In genomic region chr3:47717448-47717847, GRCh38 we compare ENCODE assay signal across 8 cellular contexts.
DNase-seq lines count a peak whose midpoint lies in the region; ATAC-seq, FAIRE-seq and TF ChIP-seq lines count a peak whose summit lies in the region.
"Not testable (repeated sequence)": the region's sequence is repeated elsewhere in the genome, so short reads cannot be mapped to it uniquely, and the experiment has no call there.

No MANE protein-coding gene starts in this region.

- peaks cover 14% of the 10 kb centered on the region for H3K4me1 Mint-ChIP-seq in activated naive CD8-positive, alpha-beta T cell treated with anti-CD3 and anti-CD28 coated beads, Interleukin-2, amount 50 U/mL, for 24 hours
- H3K4me1 Mint-ChIP-seq in endodermal cell; neural progenitor cell; stimulated activated naive B cell treated with anti-CD40 and anti-IgM and Interleukin-4, amounts not matched to agents 10 μg/mL and 1 μg/mL and 100 μg/mL, for 72 hours: not testable (repeated sequence)

- not testable (repeated sequence) for TF ChIP-seq POLR2A in A549 (IDR thresholded peaks at IDR 0.05; ENCODE audit: low read length)

- peak overlapping the region; percentile 50 for H3K27ac Mint-ChIP-seq in activated naive CD8-positive, alpha-beta T cell treated with anti-CD3 and anti-CD28 coated beads, Interleukin-2, amount 50 U/mL, for 24 hours
- peak overlapping the region; percentile 35 for H3K27ac Mint-ChIP-seq in endodermal cell
- H3K27ac Mint-ChIP-seq in neural progenitor cell: not testable (repeated sequence)
- peak overlapping the region; percentile 71 for H3K27ac Mint-ChIP-seq in stimulated activated naive B cell treated with anti-CD40 and anti-IgM and Interleukin-4, amounts not matched to agents 10 μg/mL and 1 μg/mL and 100 μg/mL, for 72 hours

- H3K36me3 Mint-ChIP-seq in activated naive CD8-positive, alpha-beta T cell treated with anti-CD3 and anti-CD28 coated beads, Interleukin-2, amount 50 U/mL, for 24 hours (ENCODE audit: low read depth): peaks cover 37% of the 10 kb centered on the region
- H3K36me3 Mint-ChIP-seq in endodermal cell (ENCODE audit: low read depth): peaks cover 70% of the 10 kb centered on the region
- peaks cover 31% of the 10 kb centered on the region for H3K36me3 Mint-ChIP-seq in neural progenitor cell
- peaks cover 9 to 33% of the 10 kb centered on the region in 2 donors for H3K36me3 Mint-ChIP-seq in stimulated activated naive B cell treated with anti-CD40 and anti-IgM and Interleukin-4, amounts not matched to agents 10 μg/mL and 1 μg/mL and 100 μg/mL, for 72 hours

- peaks cover 11% of the 10 kb centered on the region; the same call in 2 of the 3 replicates for H3K4me1 ChIP-seq in A549
- not testable (repeated sequence) for H3K4me1 ChIP-seq in HEK293 (ENCODE audit: control insufficient read depth, insufficient read depth, low read length); endodermal cell (ENCODE audit: control insufficient read depth, insufficient read depth, low read length); neural progenitor cell
- H3K4me1 ChIP-seq in left ventricle myocardium inferior: peaks cover 31% of the 10 kb centered on the region

- peaks cover 23% of the 10 kb centered on the region for H4K20me1 ChIP-seq in neural progenitor cell (ENCODE audit: low read depth)

- intact Hi-C loops in left ventricle myocardium inferior (cut with micrococcal nuclease): not testable (repeated sequence)

- H3F3A ChIP-seq in neural progenitor cell (ENCODE audit: low read depth): peaks cover 16% of the 10 kb centered on the region

- H3K9me3 Mint-ChIP-seq in activated naive CD8-positive, alpha-beta T cell treated with anti-CD3 and anti-CD28 coated beads, Interleukin-2, amount 50 U/mL, for 24 hours; endodermal cell; neural progenitor cell; stimulated activated naive B cell treated with anti-CD40 and anti-IgM and Interleukin-4, amounts not matched to agents 10 μg/mL and 1 μg/mL and 100 μg/mL, for 72 hours: not testable (repeated sequence)

- not testable (repeated sequence) for TF ChIP-seq CTCF in A549 (IDR thresholded peaks at IDR 0.05); HEK293 (tag by site-specific recombination; IDR thresholded peaks at IDR 0.05); RWPE1 (conservative IDR thresholded peaks at IDR 0.05; ENCODE audit: low read depth); endodermal cell (conservative IDR thresholded peaks at IDR 0.05); left ventricle myocardium inferior (IDR thresholded peaks at IDR 0.05; ENCODE audit: borderline replicate concordance); neural progenitor cell (IDR thresholded peaks at IDR 0.05)

- H3K36me3 ChIP-seq in HEK293 (ENCODE audit: control insufficient read depth in 2 of 2, insufficient read depth in 1 of 2, low read length in 2 of 2) (peaks cover 14 to 67% of the 10 kb centered on the region in 2 experiments; a peak in 2 of 3 replicates), endodermal cell (ENCODE audit: control insufficient read depth, insufficient read depth, low read length) (peaks cover 90% of the 10 kb centered on the region), left ventricle myocardium inferior (peaks cover 47% of the 10 kb centered on the region), neural progenitor cell (peaks cover 17% of the 10 kb centered on the region)

- not testable (repeated sequence) for DNase-seq in A549 (ENCODE audit: low read depth in 1 of 2, low spot score in 1 of 2); RWPE1 (ENCODE audit: low spot score); activated naive CD8-positive, alpha-beta T cell treated with anti-CD3 and anti-CD28 coated beads, Interleukin-2, amount 50 U/mL, for 24 hours; endodermal cell; left ventricle myocardium inferior; neural progenitor cell (ENCODE audit: low spot score); stimulated activated naive B cell treated with anti-CD40 and anti-IgM and Interleukin-4, amounts not matched to agents 10 μg/mL and 1 μg/mL and 100 μg/mL, for 72 hours

- not testable (repeated sequence) for H3K27me3 Mint-ChIP-seq in activated naive CD8-positive, alpha-beta T cell treated with anti-CD3 and anti-CD28 coated beads, Interleukin-2, amount 50 U/mL, for 24 hours; endodermal cell (ENCODE audit: insufficient read depth); neural progenitor cell (ENCODE audit: insufficient read depth, low read depth); stimulated activated naive B cell treated with anti-CD40 and anti-IgM and Interleukin-4, amounts not matched to agents 10 μg/mL and 1 μg/mL and 100 μg/mL, for 72 hours

- H3K27me3 ChIP-seq in endodermal cell (ENCODE audit: control insufficient read depth, insufficient read depth, low read length, poor library complexity, severe bottlenecking); left ventricle myocardium inferior (ENCODE audit: low read depth); neural progenitor cell: not testable (repeated sequence)

- H3K79me2 ChIP-seq in neural progenitor cell (ENCODE audit: low read depth): peaks cover 85% of the 10 kb centered on the region

- not testable (repeated sequence) for H3K4me2 ChIP-seq in A549, neural progenitor cell

- POLR2A ChIA-PET in A549 (lab: Yijun Ruan, JAX); HEK293 (lab: Yijun Ruan, JAX): not testable (repeated sequence)
- POLR2A ChIA-PET in RWPE1 (lab: Yijun Ruan, JAX; ENCODE audit: low non-redundant PET): interaction anchor here (0.6 kb wide), 1 partner anchor 167 kb away, joined by 6 read pairs; no protein-coding TSS in a partner anchor

- not testable (repeated sequence) for H3K4me3 Mint-ChIP-seq in activated naive CD8-positive, alpha-beta T cell treated with anti-CD3 and anti-CD28 coated beads, Interleukin-2, amount 50 U/mL, for 24 hours; endodermal cell; neural progenitor cell; stimulated activated naive B cell treated with anti-CD40 and anti-IgM and Interleukin-4, amounts not matched to agents 10 μg/mL and 1 μg/mL and 100 μg/mL, for 72 hours

- H3K27ac ChIP-seq in A549; HEK293 (ENCODE audit: extremely low read depth, low read depth, low read length); endodermal cell (ENCODE audit: low read depth, low read length): not testable (repeated sequence)
- peak overlapping the region; percentile 31 for H3K27ac ChIP-seq in RWPE1
- H3K27ac ChIP-seq in left ventricle myocardium inferior (replicated peaks): peak overlapping the region; percentile 24
- H3K27ac ChIP-seq in neural progenitor cell: peak overlapping the region; percentile 55

- H2AFZ ChIP-seq in neural progenitor cell (replicated peaks): not testable (repeated sequence)

- H3K4me3 ChIP-seq in A549; HEK293 (ENCODE audit: low read depth, low read length); endodermal cell (ENCODE audit: low read length); left ventricle myocardium inferior; neural progenitor cell: not testable (repeated sequence)

- not testable (repeated sequence) for TF ChIP-seq EP300 in A549 (IDR thresholded peaks at IDR 0.05)

- FAIRE-seq in A549 (lab: Jason Lieb, UNC): not testable (repeated sequence)

- not testable (repeated sequence) for TF ChIP-seq RAD21 in A549 (conservative IDR thresholded peaks at IDR 0.05 in 1 of 2, IDR thresholded peaks at IDR 0.05 in 1 of 2)

- 92% methylated on average over 4 of the region's 4 CpGs for WGBS in A549 (ENCODE audit: missing lambda C conversion rate)
- WGBS in endodermal cell (ENCODE audit: insufficient coverage in 1 of 2, insufficient read length in 1 of 2), 2 experiments: 79 to 94% methylated on average over 4 of the region's 4 CpGs

- CTCF ChIA-PET in A549 (lab: Yijun Ruan, JAX); HEK293 (lab: Yijun Ruan, JAX); RWPE1 (lab: Yijun Ruan, JAX): not testable (repeated sequence)

- not testable (repeated sequence) for H3K9ac ChIP-seq in endodermal cell (ENCODE audit: extremely low read depth, low read length, poor library complexity, severe bottlenecking); neural progenitor cell

- H3K9me3 ChIP-seq in A549; HEK293 (ENCODE audit: control insufficient read depth, insufficient read depth, low read depth, low read length); endodermal cell (ENCODE audit: control insufficient read depth, low read length); left ventricle myocardium inferior (replicated peaks); neural progenitor cell (ENCODE audit: low read depth): not testable (repeated sequence)

- not testable (repeated sequence) for ATAC-seq in A549; activated naive CD8-positive, alpha-beta T cell treated with anti-CD3 and anti-CD28 coated beads, Interleukin-2, amount 50 U/mL, for 24 hours; stimulated activated naive B cell treated with anti-CD40 and anti-IgM and Interleukin-4, amounts not matched to agents 10 μg/mL and 1 μg/mL and 100 μg/mL, for 72 hours (replicated peaks)

TF ChIP-seq in A549, 52 proteins besides CTCF, POLR2A, EP300 and RAD21:
- peak; percentile 35; the same call in 1 of the 2 replicates for TF ChIP-seq NFE2L2 (conservative IDR thresholded peaks at IDR 0.05; ENCODE audit: low read length)

TF ChIP-seq in HEK293, 187 proteins besides CTCF, POLR2A, EP300 and RAD21:
- TF ChIP-seq ZNF121 (tag by site-specific recombination; IDR thresholded peaks at IDR 0.05): peak; percentile 51; the same call in 1 of the 2 replicates
